ENCODE assay signal across 8 cellular contexts in the genomic region with DNA sequence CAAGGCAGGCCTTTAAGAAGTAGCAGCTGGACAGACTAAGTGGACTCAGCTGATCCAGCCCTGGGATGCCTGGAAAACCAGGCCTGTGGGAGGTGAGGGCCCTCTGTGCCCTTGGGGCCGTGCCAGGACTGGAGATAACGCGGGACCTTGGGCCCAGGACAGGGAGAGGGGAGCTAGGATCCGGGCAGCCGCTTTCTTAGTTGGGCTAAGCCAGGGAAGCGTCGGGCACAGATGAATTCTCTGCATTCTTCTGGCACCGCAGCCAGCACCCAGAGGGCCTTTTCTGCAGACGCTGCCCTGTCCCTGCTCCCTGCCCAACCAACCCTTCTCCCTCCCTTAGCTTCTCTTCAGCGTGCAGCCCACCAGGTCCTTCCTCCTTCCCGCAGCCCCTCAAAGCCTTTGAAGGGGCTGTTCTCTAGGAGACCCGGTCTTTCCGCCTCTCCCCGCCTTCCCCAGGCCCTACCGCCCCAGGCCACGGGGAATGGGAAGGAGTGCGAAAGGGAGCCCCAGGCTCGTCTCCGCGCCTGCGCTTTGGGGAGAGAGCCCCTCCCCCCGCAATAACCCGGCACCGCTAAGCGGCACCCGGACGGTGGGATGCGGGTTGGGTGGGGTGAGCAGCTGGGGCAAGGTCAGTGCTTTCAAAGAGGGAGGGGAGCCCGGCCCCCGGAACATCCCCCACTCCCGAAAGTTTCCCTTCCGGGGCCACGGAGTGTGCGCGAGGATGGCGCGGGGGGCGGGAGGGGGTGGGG. TPM values are rescaled to one million over a fixed set of nuclear protein-coding genes. Genes with fewer than 3 reads are reported as not detected.
A peak's percentile ranks its signal among the peaks of the same experiment; 100 is the strongest.
DNase-seq lines count a peak whose midpoint lies in the region; ATAC-seq and TF ChIP-seq lines count a peak whose summit lies in the region.

No MANE protein-coding gene starts in this region.

- no peak overlapping the region for H3K27ac ChIP-seq in duodenal mucosa (ENCODE audit: low read depth, low read length)
- H3K27ac ChIP-seq in liver (ENCODE audit: low read depth in 1 of 2, low read length in 2 of 2), result peak overlapping the region; percentile 32 to 63

- peak overlapping the region; percentile 38 to 52 for H3K9ac ChIP-seq in duodenal mucosa (ENCODE audit: low read depth in 1 of 2, low read length in 2 of 2)
- H3K9ac ChIP-seq in liver (ENCODE audit: low read depth in 1 of 2, low read length in 2 of 2), result peak overlapping the region in 1 of 2 donors; percentile 16

- peak overlapping the region; percentile 82 for H3K4me3 ChIP-seq in BE2C (ENCODE audit: low read depth, low read length)
- H3K4me3 ChIP-seq in duodenal mucosa (ENCODE audit: low read depth in 1 of 2, low read length in 2 of 2), result peak overlapping the region; percentile 71 to 80
- H3K4me3 ChIP-seq in liver (ENCODE audit: low read depth in 1 of 3, low read length in 3 of 3), result peak overlapping the region; percentile 74 to 91 (median 78)

- DNase-seq in BE2C (peak; percentile 85), NCI-H146 treated with DMSO at 0.1 percent for 48 hours (lab: John Stamatoyannopoulos, UW; ENCODE audit: unreplicated experiment) (peak; percentile 40), NOMO-1 treated with DMSO at 0.1 percent for 48 hours (lab: John Stamatoyannopoulos, UW; ENCODE audit: unreplicated experiment) (no peak)
- peak; percentile 13 to 27 for DNase-seq in activated CD4-positive, alpha-beta T cell treated with anti-CD3 and anti-CD28 coated beads, Interleukin-2, amount 50 U/mL, for 24 hours (ENCODE audit: low read depth in 1 of 2, low spot score in 1 of 2)
- DNase-seq in stimulated activated CD4-positive, alpha-beta T cell treated with anti-CD3 and anti-CD28 coated beads, Interleukin-2, amount 100 ng/mL, for 48 hours, result peak; percentile 19 to 27

- ATAC-seq in GM19395 (IDR thresholded peaks at IDR 0.05; ENCODE audit: unreplicated experiment), result peak; percentile 14

- TF ChIP-seq CTCF in BE2C (IDR thresholded peaks at IDR 0.05; ENCODE audit: low read depth, low read length) (no peak), liver (IDR thresholded peaks at IDR 0.05; ENCODE audit: low read depth, low read length, missing input control) (no peak)

- WGBS in liver, result 3% methylated on average over 38 of the region's 38 CpGs

- H3K27me3 ChIP-seq in BE2C (no peaks in the 10 kb centered on the region), duodenal mucosa (ENCODE audit: control insufficient read depth in 1 of 2, insufficient read depth in 2 of 2, low read length in 2 of 2) (no peaks in the 10 kb centered on the region), liver (ENCODE audit: control insufficient read depth in 4 of 4, insufficient read depth in 4 of 4, low read length in 3 of 4) (no peaks in the 10 kb centered on the region)

- H3K4me1 ChIP-seq in BE2C (peaks cover 9% of the 10 kb centered on the region; the same call in 1 of the 2 replicates), duodenal mucosa (ENCODE audit: control insufficient read depth in 1 of 2, insufficient read depth in 2 of 2, low read length in 2 of 2) (peaks cover 26 to 41% of the 10 kb centered on the region in 2 donors), liver (ENCODE audit: control insufficient read depth in 4 of 4, insufficient read depth in 4 of 4, low read length in 3 of 4) (peaks cover 4 to 25% (median 13%) of the 10 kb centered on the region in 4 donors)

- H3K36me3 ChIP-seq in BE2C, result no peaks in the 10 kb centered on the region
- no peaks in the 10 kb centered on the region for H3K36me3 ChIP-seq in duodenal mucosa (ENCODE audit: control insufficient read depth in 1 of 2, insufficient read depth in 2 of 2, low read length in 2 of 2)
- H3K36me3 ChIP-seq in liver (ENCODE audit: control insufficient read depth in 4 of 4, insufficient read depth in 3 of 4, low read depth in 1 of 4, low read length in 3 of 4), result no peaks in the 10 kb centered on the region

- no peak for TF ChIP-seq RAD21 in liver (IDR thresholded peaks at IDR 0.05)

- H3K9me3 ChIP-seq in BE2C (no peaks in the 10 kb centered on the region), duodenal mucosa (ENCODE audit: control insufficient read depth in 1 of 2, low read length in 2 of 2) (no peaks in the 10 kb centered on the region), liver (ENCODE audit: control insufficient read depth in 4 of 4, low read length in 3 of 4) (no peaks in the 10 kb centered on the region)

TF ChIP-seq in liver, 16 proteins besides CTCF, POLR2A, EP300 and RAD21:
- TF ChIP-seq, protein P1, sequence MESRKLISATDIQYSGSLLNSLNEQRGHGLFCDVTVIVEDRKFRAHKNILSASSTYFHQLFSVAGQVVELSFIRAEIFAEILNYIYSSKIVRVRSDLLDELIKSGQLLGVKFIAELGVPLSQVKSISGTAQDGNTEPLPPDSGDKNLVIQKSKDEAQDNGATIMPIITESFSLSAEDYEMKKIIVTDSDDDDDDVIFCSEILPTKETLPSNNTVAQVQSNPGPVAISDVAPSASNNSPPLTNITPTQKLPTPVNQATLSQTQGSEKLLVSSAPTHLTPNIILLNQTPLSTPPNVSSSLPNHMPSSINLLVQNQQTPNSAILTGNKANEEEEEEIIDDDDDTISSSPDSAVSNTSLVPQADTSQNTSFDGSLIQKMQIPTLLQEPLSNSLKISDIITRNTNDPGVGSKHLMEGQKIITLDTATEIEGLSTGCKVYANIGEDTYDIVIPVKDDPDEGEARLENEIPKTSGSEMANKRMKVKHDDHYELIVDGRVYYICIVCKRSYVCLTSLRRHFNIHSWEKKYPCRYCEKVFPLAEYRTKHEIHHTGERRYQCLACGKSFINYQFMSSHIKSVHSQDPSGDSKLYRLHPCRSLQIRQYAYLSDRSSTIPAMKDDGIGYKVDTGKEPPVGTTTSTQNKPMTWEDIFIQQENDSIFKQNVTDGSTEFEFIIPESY (IDR thresholded peaks at IDR 0.05), result no peak
- TF ChIP-seq, protein P2, sequence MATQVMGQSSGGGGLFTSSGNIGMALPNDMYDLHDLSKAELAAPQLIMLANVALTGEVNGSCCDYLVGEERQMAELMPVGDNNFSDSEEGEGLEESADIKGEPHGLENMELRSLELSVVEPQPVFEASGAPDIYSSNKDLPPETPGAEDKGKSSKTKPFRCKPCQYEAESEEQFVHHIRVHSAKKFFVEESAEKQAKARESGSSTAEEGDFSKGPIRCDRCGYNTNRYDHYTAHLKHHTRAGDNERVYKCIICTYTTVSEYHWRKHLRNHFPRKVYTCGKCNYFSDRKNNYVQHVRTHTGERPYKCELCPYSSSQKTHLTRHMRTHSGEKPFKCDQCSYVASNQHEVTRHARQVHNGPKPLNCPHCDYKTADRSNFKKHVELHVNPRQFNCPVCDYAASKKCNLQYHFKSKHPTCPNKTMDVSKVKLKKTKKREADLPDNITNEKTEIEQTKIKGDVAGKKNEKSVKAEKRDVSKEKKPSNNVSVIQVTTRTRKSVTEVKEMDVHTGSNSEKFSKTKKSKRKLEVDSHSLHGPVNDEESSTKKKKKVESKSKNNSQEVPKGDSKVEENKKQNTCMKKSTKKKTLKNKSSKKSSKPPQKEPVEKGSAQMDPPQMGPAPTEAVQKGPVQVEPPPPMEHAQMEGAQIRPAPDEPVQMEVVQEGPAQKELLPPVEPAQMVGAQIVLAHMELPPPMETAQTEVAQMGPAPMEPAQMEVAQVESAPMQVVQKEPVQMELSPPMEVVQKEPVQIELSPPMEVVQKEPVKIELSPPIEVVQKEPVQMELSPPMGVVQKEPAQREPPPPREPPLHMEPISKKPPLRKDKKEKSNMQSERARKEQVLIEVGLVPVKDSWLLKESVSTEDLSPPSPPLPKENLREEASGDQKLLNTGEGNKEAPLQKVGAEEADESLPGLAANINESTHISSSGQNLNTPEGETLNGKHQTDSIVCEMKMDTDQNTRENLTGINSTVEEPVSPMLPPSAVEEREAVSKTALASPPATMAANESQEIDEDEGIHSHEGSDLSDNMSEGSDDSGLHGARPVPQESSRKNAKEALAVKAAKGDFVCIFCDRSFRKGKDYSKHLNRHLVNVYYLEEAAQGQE (IDR thresholded peaks at IDR 0.05), result no peak
- TF ChIP-seq RXRA (IDR thresholded peaks at IDR 0.05), result peak in 1 of 2 donors; percentile 35
- peak; percentile 13 for TF ChIP-seq NR2F2 (IDR thresholded peaks at IDR 0.05)
- no peak for TF ChIP-seq HNF4G (IDR thresholded peaks at IDR 0.05)
- TF ChIP-seq, protein P3, sequence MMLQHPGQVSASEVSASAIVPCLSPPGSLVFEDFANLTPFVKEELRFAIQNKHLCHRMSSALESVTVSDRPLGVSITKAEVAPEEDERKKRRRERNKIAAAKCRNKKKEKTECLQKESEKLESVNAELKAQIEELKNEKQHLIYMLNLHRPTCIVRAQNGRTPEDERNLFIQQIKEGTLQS (IDR thresholded peaks at IDR 0.05), result no peak
- TF ChIP-seq HNF4A (conservative IDR thresholded peaks at IDR 0.05), result peak in 1 of 2 donors; percentile 6

RNA-seq across cellular contexts. Expression of a gene that starts 0.7 kb away (rescaled TPM):
- polyA plus RNA-seq in BE2C (2012; ENCODE audit: insufficient read depth, insufficient read length, low read depth), result 65.3 TPM
- 1 to 10 TPM; 3.1 to 6.8 TPM for total RNA-seq in liver
- polyA plus RNA-seq in liver, result 1 to 10 TPM; 2.9 to 5.2 TPM

RNA-seq across cellular contexts. Expression of a gene that starts 15.4 kb away (rescaled TPM):
- polyA plus RNA-seq in BE2C (2012; ENCODE audit: insufficient read depth, insufficient read length, low read depth), result 10.0 TPM
- total RNA-seq in liver, result 1 to 10 TPM; 1.7 to 4.4 TPM
- 1 to 10 TPM; 2.0 to 2.2 TPM for polyA plus RNA-seq in liver
